ENCODE assay signal across 1 cellular context in genomic region chr2:104654813-104655212, GRCh38.
TF ChIP-seq lines count a peak whose summit lies in the region.

No MANE protein-coding gene starts in this region.

TF ChIP-seq in GM23338, 12 proteins besides CTCF, POLR2A, EP300 and RAD21 (continued from another document):
- TF ChIP-seq ZNF462 (CRISPR knock-in tag; IDR thresholded peaks at IDR 0.05) = no peak
- TF ChIP-seq ZNF114 (CRISPR knock-in tag; IDR thresholded peaks at IDR 0.05) = no peak
- TF ChIP-seq JUNB (IDR thresholded peaks at IDR 0.05; ENCODE audit: unreplicated experiment) = no peak
- no peak for TF ChIP-seq EZH2phosphoT487 (IDR thresholded peaks at IDR 0.05; ENCODE audit: unreplicated experiment)
- TF ChIP-seq ZNF331 (CRISPR knock-in tag; IDR thresholded peaks at IDR 0.05; ENCODE audit: low read depth) = no peak
- no peak for TF ChIP-seq CREB1 (CRISPR knock-in tag; IDR thresholded peaks at IDR 0.05; ENCODE audit: low read depth)
- no peak for TF ChIP-seq EZH2 (IDR thresholded peaks at IDR 0.05; ENCODE audit: low read depth, unreplicated experiment)
- TF ChIP-seq NANOG (IDR thresholded peaks at IDR 0.05; ENCODE audit: borderline replicate concordance) = no peak
